Comparison of ENCODE assay signal across 1 cellular context in the genomic region with DNA sequence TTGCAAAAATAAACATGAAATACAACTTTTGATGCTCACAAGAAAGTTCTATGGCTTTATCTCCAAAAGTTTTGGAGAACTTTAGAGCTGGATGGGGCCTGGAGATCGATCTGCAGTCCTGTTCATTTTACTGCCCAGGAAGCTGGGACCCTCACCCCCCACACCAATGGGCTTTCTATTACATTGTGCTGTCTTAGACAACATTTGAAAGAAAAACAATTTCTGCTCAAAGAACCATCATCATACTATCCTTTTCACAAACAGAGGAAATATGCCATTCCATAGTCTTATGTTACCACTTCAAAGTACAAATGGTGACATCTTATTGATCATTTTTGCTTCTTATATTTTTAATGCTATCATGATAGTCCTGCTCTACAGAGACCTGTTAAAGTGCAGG.
A peak's percentile ranks its signal among the peaks of the same experiment; 100 is the strongest.
TF ChIP-seq lines count a peak whose summit lies in the region.

No MANE protein-coding gene starts in this region.

TF ChIP-seq in HepG2, 621 proteins besides CTCF, POLR2A, EP300 and RAD21:
- TF ChIP-seq, protein P1, sequence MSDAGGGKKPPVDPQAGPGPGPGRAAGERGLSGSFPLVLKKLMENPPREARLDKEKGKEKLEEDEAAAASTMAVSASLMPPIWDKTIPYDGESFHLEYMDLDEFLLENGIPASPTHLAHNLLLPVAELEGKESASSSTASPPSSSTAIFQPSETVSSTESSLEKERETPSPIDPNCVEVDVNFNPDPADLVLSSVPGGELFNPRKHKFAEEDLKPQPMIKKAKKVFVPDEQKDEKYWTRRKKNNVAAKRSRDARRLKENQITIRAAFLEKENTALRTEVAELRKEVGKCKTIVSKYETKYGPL (CRISPR knock-in tag; IDR thresholded peaks at IDR 0.05), result no peak
- TF ChIP-seq CREB1 (IDR thresholded peaks at IDR 0.05) (no peak), CREB1 (CRISPR knock-in tag; IDR thresholded peaks at IDR 0.05) (peak; percentile 33; the same call in 1 of the 2 replicates), ZNF841 (CRISPR knock-in tag; IDR thresholded peaks at IDR 0.05; ENCODE audit: borderline replicate concordance) (no peak)
